In the genomic region with DNA sequence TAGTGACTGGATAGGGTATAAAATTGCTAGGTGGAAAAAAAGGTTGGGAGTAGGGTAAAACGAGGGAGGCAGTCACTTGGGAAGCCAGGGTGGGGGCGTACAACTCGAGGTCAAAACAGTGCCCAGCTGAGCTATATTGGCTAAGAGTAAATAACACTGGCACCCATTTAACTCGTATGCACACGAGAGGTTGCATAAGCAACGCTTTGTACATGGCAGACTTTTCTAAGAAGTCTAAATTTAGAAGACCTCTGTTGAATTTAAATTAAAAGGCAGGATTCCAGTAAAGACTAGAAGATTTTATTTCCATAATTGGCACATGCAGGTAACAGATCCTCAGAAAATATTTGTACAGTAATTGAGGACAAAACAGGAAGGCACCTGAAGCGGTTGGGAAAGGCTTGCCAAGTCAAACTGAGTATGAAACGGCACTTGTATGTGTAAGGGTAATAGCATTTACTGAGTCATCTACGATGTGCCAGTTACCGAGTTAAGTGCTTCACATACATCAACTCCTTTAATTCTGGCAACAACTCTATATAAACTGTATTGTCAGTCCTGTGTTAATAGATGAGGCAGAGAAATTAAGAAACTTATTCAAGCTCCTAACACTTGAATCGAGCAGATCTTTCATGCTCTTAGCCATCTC, we compare ENCODE assay signal across 8 cellular contexts. TPM values are rescaled to one million over a fixed set of nuclear protein-coding genes. Genes with fewer than 3 reads are reported as not detected.
DNase-seq lines count a peak whose midpoint lies in the region; ATAC-seq and TF ChIP-seq lines count a peak whose summit lies in the region.

No MANE protein-coding gene starts in this region.

- CTCF ChIA-PET in activated CD4-positive, alpha-beta T cell treated with anti-CD3 and anti-CD28 coated beads for 36 hours (lab: Charles Lee) = interaction anchor here (0.6 to 1.3 kb wide), 5 partner anchors 29 to 140 kb away, joined by 3 to 6 read pairs (median 4); no protein-coding TSS in a partner anchor

- H3K9me3 Mint-ChIP-seq in activated CD4-positive, alpha-beta T cell treated with anti-CD3 and anti-CD28 coated beads for 36 hours (ENCODE audit: low read depth) = no peaks in the 10 kb centered on the region
- no peaks in the 10 kb centered on the region for H3K9me3 Mint-ChIP-seq in chondrocyte (ENCODE audit: low read depth)

- peaks cover 30% of the 10 kb centered on the region for H3K79me2 ChIP-seq in smooth muscle cell (ENCODE audit: low read depth)

- WGBS in smooth muscle cell (ENCODE audit: low lambda C conversion rate) = 70% methylated on average over 11 of the region's 11 CpGs

- peak overlapping the region; percentile 76 for H3K27ac ChIP-seq in smooth muscle cell (ENCODE audit: low read depth)

- H3K36me3 ChIP-seq in smooth muscle cell (ENCODE audit: low read depth) = no peaks in the 10 kb centered on the region

- H3K4me2 ChIP-seq in smooth muscle cell = peak overlapping the region; percentile 97

- H3K36me3 Mint-ChIP-seq in activated CD4-positive, alpha-beta T cell treated with anti-CD3 and anti-CD28 coated beads for 36 hours (ENCODE audit: low read depth) = peaks cover 13% of the 10 kb centered on the region
- H3K36me3 Mint-ChIP-seq in chondrocyte (ENCODE audit: low read depth) = no peaks in the 10 kb centered on the region

- H3K9me3 ChIP-seq in smooth muscle cell (replicated peaks; ENCODE audit: low read depth) = no peaks in the 10 kb centered on the region

- TF ChIP-seq CTCF in chondrocyte (IDR thresholded peaks at IDR 0.05) (no peak), smooth muscle cell (IDR thresholded peaks at IDR 0.05; ENCODE audit: borderline replicate concordance, insufficient read depth, poor library complexity, severe bottlenecking) (no peak)

- no peak overlapping the region for H3K4me3 ChIP-seq in smooth muscle cell

- H3K9ac ChIP-seq in smooth muscle cell (ENCODE audit: low read depth) = no peak overlapping the region

- H4K20me1 ChIP-seq in smooth muscle cell (ENCODE audit: low read depth) = peaks cover 23% of the 10 kb centered on the region

- intact Hi-C loops in activated CD4-positive, alpha-beta T cell treated with anti-CD3 and anti-CD28 coated beads for 36 hours (cut with DNase I, micrococcal nuclease) = loop anchor here (2.0 to 10.0 kb wide), 4 partner anchors 23 to 1235 kb away; no protein-coding TSS in a partner anchor

- peaks cover 22% of the 10 kb centered on the region for H3F3A ChIP-seq in smooth muscle cell (ENCODE audit: low read depth)

- H3K27me3 ChIP-seq in smooth muscle cell (ENCODE audit: low read depth) = no peaks in the 10 kb centered on the region

- peaks cover 60% of the 10 kb centered on the region for H3K4me1 Mint-ChIP-seq in activated CD4-positive, alpha-beta T cell treated with anti-CD3 and anti-CD28 coated beads for 36 hours
- H3K4me1 Mint-ChIP-seq in chondrocyte (ENCODE audit: low read depth) = peaks cover 53% of the 10 kb centered on the region

- POLR2A ChIA-PET in activated CD4-positive, alpha-beta T cell treated with anti-CD3 and anti-CD28 coated beads for 36 hours (lab: Charles Lee) = no interaction called here

- peak overlapping the region; percentile 98 for H3K4me3 Mint-ChIP-seq in activated CD4-positive, alpha-beta T cell treated with anti-CD3 and anti-CD28 coated beads for 36 hours
- H3K4me3 Mint-ChIP-seq in chondrocyte (ENCODE audit: unreplicated experiment) = peak overlapping the region; percentile 78

- ATAC-seq in activated CD4-positive, alpha-beta T cell treated with anti-CD3 and anti-CD28 coated beads for 36 hours = peak; percentile 32
- ATAC-seq in HG03460 (IDR thresholded peaks at IDR 0.05; ENCODE audit: unreplicated experiment) (no peak), HG03108 (IDR thresholded peaks at IDR 0.05; ENCODE audit: unreplicated experiment) (no peak)

- peak overlapping the region; percentile 81 for H3K27ac Mint-ChIP-seq in activated CD4-positive, alpha-beta T cell treated with anti-CD3 and anti-CD28 coated beads for 36 hours
- H3K27ac Mint-ChIP-seq in chondrocyte (ENCODE audit: unreplicated experiment) = peak overlapping the region; percentile 5

- peaks cover 2% of the 10 kb centered on the region for H3K27me3 Mint-ChIP-seq in activated CD4-positive, alpha-beta T cell treated with anti-CD3 and anti-CD28 coated beads for 36 hours
- no peaks in the 10 kb centered on the region for H3K27me3 Mint-ChIP-seq in chondrocyte (ENCODE audit: low read depth)

- H3K4me1 ChIP-seq in smooth muscle cell (ENCODE audit: low read depth) = peaks cover 32% of the 10 kb centered on the region

- H2AFZ ChIP-seq in smooth muscle cell (ENCODE audit: low read depth) = no peak overlapping the region

- DNase-seq in activated CD4-positive, alpha-beta T cell treated with anti-CD3 and anti-CD28 coated beads for 36 hours = peak; percentile 43
- no peak for DNase-seq in activated CD4-positive, alpha-beta T cell treated with anti-CD3 and anti-CD28 coated beads for 48 hours
- peak; percentile 82 for DNase-seq in NCI-H345 treated with DMSO at 0.1 percent for 48 hours (lab: John Stamatoyannopoulos, UW; ENCODE audit: unreplicated experiment)
- no peak for DNase-seq in chondrocyte (ENCODE audit: low spot score)
- DNase-seq in smooth muscle cell (lab: John Stamatoyannopoulos, UW; ENCODE audit: unreplicated experiment) = no peak
- DNase-seq in nucleus accumbens (lab: John Stamatoyannopoulos, UW) = no peak

RNA-seq across cellular contexts. Expression of a gene that starts 1.4 kb away (rescaled TPM):
- total RNA-seq in activated CD4-positive, alpha-beta T cell treated with anti-CD3 and anti-CD28 coated beads for 36 hours = 10 to 100 TPM; 39.3 to 40.5 TPM
- 15.9 to 23.3 TPM (median 17.4 TPM) in 3 replicates for total RNA-seq in chondrocyte
- total RNA-seq in smooth muscle cell = 39.2 and 42.2 TPM in 2 replicates
- polyA plus RNA-seq in smooth muscle cell = 12.4 and 12.9 TPM in 2 replicates

RNA-seq across cellular contexts. Expression of a gene that starts 41.0 kb away (rescaled TPM):
- 1 to 10 TPM; 1.3 to 1.6 TPM for total RNA-seq in activated CD4-positive, alpha-beta T cell treated with anti-CD3 and anti-CD28 coated beads for 36 hours
- total RNA-seq in chondrocyte (26.4 to 50.1 TPM (median 46.4 TPM) in 3 replicates), smooth muscle cell (39.0 and 42.1 TPM in 2 replicates)
- polyA plus RNA-seq in smooth muscle cell = 9.3 and 13.2 TPM in 2 replicates

Comparison
In these comparisons a context has a peak if more than half of its experiments do, and no peak if none do; other contexts are left out.
1. DNase-seq: peak in activated CD4-positive, alpha-beta T cell treated with anti-CD3 and anti-CD28 coated beads for 36 hours (single experiment) and NCI-H345 treated with DMSO at 0.1 percent for 48 hours (single experiment); none in activated CD4-positive, alpha-beta T cell treated with anti-CD3 and anti-CD28 coated beads for 48 hours (single experiment), chondrocyte (single experiment), smooth muscle cell (single experiment) and nucleus accumbens (0 of 56).
2. RNA of a gene that starts 41.0 kb away (total RNA-seq): 26.4 to 50.1 TPM in chondrocyte and 39.0 to 42.1 TPM in smooth muscle cell; 1.3 to 1.6 TPM in activated CD4-positive, alpha-beta T cell treated with anti-CD3 and anti-CD28 coated beads for 36 hours; every median in the first group is over 10 times any median in the second.